8 cellular contexts compared by ENCODE assay signal in genomic region chr14:88129306-88130056, GRCh38.
DNase-seq lines count a peak whose midpoint lies in the region; ATAC-seq, FAIRE-seq and TF ChIP-seq lines count a peak whose summit lies in the region.

No MANE protein-coding gene starts in this region.

- TF ChIP-seq POLR2A in GM12891 (IDR thresholded peaks at IDR 0.05; ENCODE audit: low read depth, low read length) = no peak

- ATAC-seq in GM18502 (IDR thresholded peaks at IDR 0.05; ENCODE audit: poor library complexity, unreplicated experiment) (peak; percentile 80), HG03175 (IDR thresholded peaks at IDR 0.05; ENCODE audit: unreplicated experiment) (peak; percentile 74), activated B cell treated with CpG ODN at 0.5 μM for 24 hours (ENCODE audit: low read depth) (peak; percentile 65), GM19328 (IDR thresholded peaks at IDR 0.05; ENCODE audit: unreplicated experiment) (no peak)

- CTCF ChIA-PET in activated B cell treated with CpG ODN at 0.5 μM for 24 hours (lab: Charles Lee) = interaction anchor here (1.3 kb wide), 1 partner anchor 184 kb away, joined by 6 read pairs; no protein-coding TSS in a partner anchor

- POLR2A ChIA-PET in activated B cell treated with CpG ODN at 0.5 μM for 24 hours (lab: Charles Lee) = interaction anchor here (0.5 to 0.6 kb wide), 2 partner anchors 79 to 431 kb away, joined by 3 read pairs; no protein-coding TSS in a partner anchor

- DNase-seq in activated B cell treated with CpG ODN at 0.5 μM for 24 hours = no peak
- peak; percentile 18 for DNase-seq in iPS-NIHi11 (ENCODE audit: low spot score)
- no peak for DNase-seq in type B pancreatic cell (ENCODE audit: extremely low spot score, unreplicated experiment)
- no peak for DNase-seq in GM12891 (ENCODE audit: insufficient read length, low spot score)
- DNase-seq in cortex of kidney (lab: John Stamatoyannopoulos, UW) = no peak

- H3K27ac Mint-ChIP-seq in activated B cell treated with CpG ODN at 0.5 μM for 24 hours = no peak overlapping the region
- peak overlapping the region; percentile 67 for H3K27ac Mint-ChIP-seq in type B pancreatic cell

- H3K27me3 Mint-ChIP-seq in activated B cell treated with CpG ODN at 0.5 μM for 24 hours (peaks cover 9% of the 10 kb centered on the region), type B pancreatic cell (no peaks in the 10 kb centered on the region)

- H3K9me3 Mint-ChIP-seq in activated B cell treated with CpG ODN at 0.5 μM for 24 hours (peaks cover 6% of the 10 kb centered on the region), type B pancreatic cell (peaks cover 5% of the 10 kb centered on the region)

- TF ChIP-seq CTCF in activated B cell treated with CpG ODN at 0.5 μM for 24 hours (IDR thresholded peaks at IDR 0.05) = no peak
- TF ChIP-seq CTCF in type B pancreatic cell (conservative IDR thresholded peaks at IDR 0.05) = no peak

- no peak for FAIRE-seq in GM12891 (lab: Jason Lieb, UNC)

- no peaks in the 10 kb centered on the region for H3K36me3 Mint-ChIP-seq in activated B cell treated with CpG ODN at 0.5 μM for 24 hours (ENCODE audit: low read depth)
- H3K36me3 Mint-ChIP-seq in type B pancreatic cell = no peaks in the 10 kb centered on the region

- intact Hi-C loops in activated B cell treated with CpG ODN at 0.5 μM for 24 hours (cut with micrococcal nuclease) = no loop called here

- H3K4me1 Mint-ChIP-seq in activated B cell treated with CpG ODN at 0.5 μM for 24 hours (peaks cover 8% of the 10 kb centered on the region), type B pancreatic cell (ENCODE audit: unreplicated experiment) (no peaks in the 10 kb centered on the region)

- H3K4me3 Mint-ChIP-seq in activated B cell treated with CpG ODN at 0.5 μM for 24 hours = no peak overlapping the region
- no peak overlapping the region for H3K4me3 Mint-ChIP-seq in type B pancreatic cell

TF ChIP-seq in GM12891, 5 proteins besides CTCF, POLR2A, EP300 and RAD21:
- TF ChIP-seq SPI1 (IDR thresholded peaks at IDR 0.05; ENCODE audit: low read depth, low read length) (no peak), POLR2AphosphoS5 (IDR thresholded peaks at IDR 0.05; ENCODE audit: low read depth, low read length) (no peak), TAF1 (IDR thresholded peaks at IDR 0.05; ENCODE audit: low read depth, low read length) (no peak), PAX5 (IDR thresholded peaks at IDR 0.05; ENCODE audit: insufficient read depth, low read length, severe bottlenecking) (no peak), POU2F2 (IDR thresholded peaks at IDR 0.05; ENCODE audit: low read depth, low read length) (no peak)
